In the genomic region with DNA sequence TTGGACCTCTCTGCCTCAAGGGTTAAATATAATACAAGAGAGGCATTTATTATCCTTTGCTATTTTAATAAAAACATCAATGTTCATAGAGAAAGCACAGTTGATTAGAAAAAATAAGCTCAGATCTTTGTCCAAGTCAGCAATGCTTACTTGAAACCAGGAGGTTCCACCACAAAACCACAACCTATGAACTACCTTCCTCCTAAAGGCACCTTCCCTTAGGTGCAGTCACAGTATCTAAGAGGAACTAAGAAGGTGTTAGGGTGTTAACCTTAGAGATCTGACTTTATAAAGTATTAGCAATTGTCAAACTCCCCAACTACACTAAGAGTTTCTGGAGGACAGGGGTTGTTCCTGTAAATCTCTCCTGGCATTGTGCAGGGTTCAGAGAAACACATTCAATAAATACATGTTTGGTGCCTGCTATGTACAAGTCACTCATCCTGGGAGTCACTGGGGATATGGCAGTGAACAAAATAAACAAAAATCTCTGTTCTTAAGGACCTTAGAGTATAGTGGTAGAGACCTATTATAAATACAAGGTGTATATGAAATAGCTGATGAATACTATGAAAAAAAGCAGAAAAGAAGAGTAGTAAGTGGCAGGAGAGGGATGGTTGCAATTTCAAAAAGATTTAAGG, we compare ENCODE assay signal across 9 cellular contexts.
DNase-seq lines count a peak whose midpoint lies in the region; ATAC-seq and TF ChIP-seq lines count a peak whose summit lies in the region.
"Had no signal": no experiment of that assay in that cellular context is flagged by ENCODE, and none has a peak within 500 bp of the region (broad histone marks: within the 10 kb centered on the region; RNA-seq: fewer than 3 reads in every experiment).

No MANE protein-coding gene starts in this region.

- no peaks in the 10 kb centered on the region for H3K27me3 Mint-ChIP-seq in activated naive CD8-positive, alpha-beta T cell treated with anti-CD3 and anti-CD28 coated beads, Interleukin-2, amount 10 ng/mL, durations not matched to agents 7 days and 5 days

- peaks cover 29% of the 10 kb centered on the region for H3K4me1 Mint-ChIP-seq in activated naive CD8-positive, alpha-beta T cell treated with anti-CD3 and anti-CD28 coated beads, Interleukin-2, amount 10 ng/mL, durations not matched to agents 7 days and 5 days

- in situ Hi-C loops in GM13977 (cut with MboI; ENCODE audit: low pct_unique_long_range_greater_than_20kb, low sequenced_read_pairs, unreplicated experiment) = no loop called here

- DNase-seq in GM13977 (ENCODE audit: low spot score) (peak; percentile 40), erythroblast (lab: John Stamatoyannopoulos, UW) (no peak), EL (no peak), hypothalamus (lab: John Stamatoyannopoulos, UW) (no peak), mucosa of gallbladder (ENCODE audit: low spot score) (no peak)
- no peak for DNase-seq in activated naive CD8-positive, alpha-beta T cell treated with anti-CD3 and anti-CD28 coated beads, Interleukin-2, amount 10 ng/mL, durations not matched to agents 7 days and 5 days
- DNase-seq: left lung had no signal

- H3K36me3 Mint-ChIP-seq in activated naive CD8-positive, alpha-beta T cell treated with anti-CD3 and anti-CD28 coated beads, Interleukin-2, amount 10 ng/mL, durations not matched to agents 7 days and 5 days = peaks cover 19% of the 10 kb centered on the region

- no peak for TF ChIP-seq POLR2A in erythroblast (IDR thresholded peaks at IDR 0.05; ENCODE audit: low read length)

- ATAC-seq in GM19452 (IDR thresholded peaks at IDR 0.05; ENCODE audit: unreplicated experiment) (peak; percentile 77), HG03103 (IDR thresholded peaks at IDR 0.05; ENCODE audit: low read depth, unreplicated experiment) (peak; percentile 83)
- ATAC-seq in activated naive CD8-positive, alpha-beta T cell treated with anti-CD3 and anti-CD28 coated beads, Interleukin-2, amount 10 ng/mL, durations not matched to agents 7 days and 5 days (ENCODE audit: low read depth) = peak; percentile 86
- ATAC-seq: left lung had no signal

- H3K27ac Mint-ChIP-seq in activated naive CD8-positive, alpha-beta T cell treated with anti-CD3 and anti-CD28 coated beads, Interleukin-2, amount 10 ng/mL, durations not matched to agents 7 days and 5 days = peak overlapping the region; percentile 84

- H3K4me3 Mint-ChIP-seq in activated naive CD8-positive, alpha-beta T cell treated with anti-CD3 and anti-CD28 coated beads, Interleukin-2, amount 10 ng/mL, durations not matched to agents 7 days and 5 days = peak overlapping the region; percentile 7

- POLR2A ChIA-PET in activated naive CD8-positive, alpha-beta T cell treated with anti-CD3 and anti-CD28 coated beads, Interleukin-2, amount 10 ng/mL, durations not matched to agents 7 days and 5 days (lab: Charles Lee) = interaction anchor here (1.0 to 2.2 kb wide), 3 partner anchors 162 to 230 kb away, joined by 3 to 10 read pairs (median 3); a partner anchor contains a TSS

- TF ChIP-seq CTCF in GM13977 (IDR thresholded peaks at IDR 0.05; ENCODE audit: extremely low read depth, insufficient read depth, missing control alignments) = no peak

- H3K9me3 Mint-ChIP-seq in activated naive CD8-positive, alpha-beta T cell treated with anti-CD3 and anti-CD28 coated beads, Interleukin-2, amount 10 ng/mL, durations not matched to agents 7 days and 5 days = peaks cover 6% of the 10 kb centered on the region
